In the genomic region with DNA sequence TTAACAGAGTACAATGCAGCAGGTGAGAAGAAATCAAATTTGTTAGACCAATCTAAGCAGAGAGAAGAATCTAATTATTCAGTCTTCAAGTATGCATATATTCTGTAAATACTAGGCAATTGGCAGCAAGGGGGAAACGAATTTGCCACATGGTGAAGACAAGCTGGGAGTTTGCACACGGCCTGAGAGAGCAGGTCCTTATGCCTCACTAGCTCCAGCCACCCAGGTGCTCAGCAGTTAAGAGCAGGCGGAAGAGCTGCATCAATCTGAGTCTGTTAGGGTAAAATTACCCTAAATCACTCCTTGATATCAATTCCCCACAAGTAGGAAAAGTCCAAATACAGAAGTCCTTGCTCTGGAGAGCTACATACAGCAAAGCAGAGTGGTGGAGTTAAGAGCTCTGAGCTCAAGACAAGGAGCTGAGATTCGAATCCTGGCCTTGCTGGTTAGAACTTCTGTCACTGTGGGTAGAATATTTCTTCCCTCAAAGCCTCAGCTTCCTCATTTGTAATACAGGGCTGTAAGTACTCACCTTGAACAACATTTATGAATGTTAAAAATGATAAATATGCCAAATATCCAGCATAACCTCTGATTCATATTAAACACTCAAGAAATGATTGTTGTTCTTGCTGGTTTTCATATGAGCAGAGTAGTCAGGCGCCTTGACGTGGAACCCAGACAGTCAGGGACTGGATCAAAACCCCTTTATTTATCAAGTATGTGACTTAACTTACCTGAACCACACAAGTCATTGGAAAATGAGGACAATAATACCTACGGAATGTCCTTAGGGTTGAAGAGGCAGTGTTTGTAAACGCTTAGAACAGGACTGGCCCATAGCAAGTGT, we compare ENCODE assay signal across 19 cellular contexts.
A peak's percentile ranks its signal among the peaks of the same experiment; 100 is the strongest.
DNase-seq lines count a peak whose midpoint lies in the region; ATAC-seq and TF ChIP-seq lines count a peak whose summit lies in the region.
"Had no signal": no experiment of that assay in that cellular context is flagged by ENCODE, and none has a peak within 500 bp of the region (broad histone marks: within the 10 kb centered on the region; RNA-seq: fewer than 3 reads in every experiment).

No MANE protein-coding gene starts in this region.

- peaks cover 21% of the 10 kb centered on the region for H3K9me3 ChIP-seq in BLaER1
- peaks cover 4% of the 10 kb centered on the region; the same call in 1 of the 2 replicates for H3K9me3 ChIP-seq in OCI-LY1 (ENCODE audit: low read length)
- H3K9me3 ChIP-seq in neural cell (ENCODE audit: low read length): no peaks in the 10 kb centered on the region

- H2AFZ ChIP-seq in OCI-LY1 (ENCODE audit: low read length) (no peak overlapping the region), neural cell (ENCODE audit: low read depth, low read length) (no peak overlapping the region)

- H3K36me3 ChIP-seq in BLaER1 (no peaks in the 10 kb centered on the region), OCI-LY1 (ENCODE audit: insufficient read depth, low read length) (no peaks in the 10 kb centered on the region; the same call in 1 of the 2 replicates), neural cell (ENCODE audit: insufficient read depth, low read length) (no peaks in the 10 kb centered on the region)

- DNase-seq in HuH-7 (ENCODE audit: low spot score) (no peak), NCI-H2171 (lab: John Stamatoyannopoulos, UW) (no peak), HEK293T (ENCODE audit: extremely low spot score) (no peak), NCI-H146 (lab: John Stamatoyannopoulos, UW) (no peak)
- DNase-seq: DMS 273 treated with DMSO at 0.1 percent for 48 hours, GDM1, HFFc6, NCI-H1436, NCI-H2081, NCI-H2227 treated with DMSO at 0.1 percent for 48 hours, NCI-H524, SHP77 treated with DMSO at 0.1 percent for 48 hours had no signal

- no peak for TF ChIP-seq CTCF in OCI-LY1 (IDR thresholded peaks at IDR 0.05; ENCODE audit: low read length)
- no peak for TF ChIP-seq CTCF in neural cell (IDR thresholded peaks at IDR 0.05; ENCODE audit: poor library complexity, severe bottlenecking)

- no peak for TF ChIP-seq RAD21 in neural cell (conservative IDR thresholded peaks at IDR 0.05)

- peak; percentile 52 for ATAC-seq in HG02885 (IDR thresholded peaks at IDR 0.05; ENCODE audit: poor library complexity, unreplicated experiment)
- ATAC-seq: K562 had no signal

- POLR2A ChIA-PET in HEK293T (lab: Yijun Ruan, JAX): no interaction called here

- H3K9me2 ChIP-seq in OCI-LY1 (ENCODE audit: low read depth, low read length) (no peaks in the 10 kb centered on the region), neural cell (ENCODE audit: insufficient read depth, low read length) (no peaks in the 10 kb centered on the region)

- CTCF ChIA-PET in HEK293T (lab: Yijun Ruan, JAX): no interaction called here

- H3K27me3 ChIP-seq in BLaER1 (no peaks in the 10 kb centered on the region), OCI-LY1 (ENCODE audit: insufficient read depth, low read length) (no peaks in the 10 kb centered on the region), neural cell (ENCODE audit: insufficient read depth, low read depth, low read length) (no peaks in the 10 kb centered on the region)

- H3K9ac ChIP-seq in BLaER1: no peak overlapping the region
- no peak overlapping the region for H3K9ac ChIP-seq in OCI-LY1 (ENCODE audit: low read length)
- peak overlapping the region; percentile 35 for H3K9ac ChIP-seq in neural cell (ENCODE audit: low read length)

- no peak overlapping the region for H3K4me3 ChIP-seq in BLaER1
- no peak overlapping the region for H3K4me3 ChIP-seq in OCI-LY1 (ENCODE audit: low read depth, low read length, poor library complexity, severe bottlenecking)
- H3K4me3 ChIP-seq in neural cell (ENCODE audit: low read length): no peak overlapping the region
- H3K4me3 ChIP-seq: K562 had no signal

- peak overlapping the region; percentile 56 for H3K4me2 ChIP-seq in BLaER1
- peak overlapping the region; percentile 2; the same call in 1 of the 2 replicates for H3K4me2 ChIP-seq in OCI-LY1 (ENCODE audit: low read length)
- H3K4me2 ChIP-seq in neural cell (ENCODE audit: low read length): no peak overlapping the region

- H3F3A ChIP-seq in OCI-LY1 (ENCODE audit: insufficient read depth, low read length) (no peaks in the 10 kb centered on the region), neural cell (ENCODE audit: insufficient read depth, low read length, poor library complexity, severe bottlenecking) (no peaks in the 10 kb centered on the region)

- H3K27ac ChIP-seq in BLaER1 (peak overlapping the region; percentile 59; the same call in 1 of the 2 replicates), OCI-LY1 (ENCODE audit: low read depth, low read length, poor library complexity, severe bottlenecking) (peak overlapping the region; percentile 59), neural cell (ENCODE audit: low read length) (peak overlapping the region; percentile 72)
- H3K27ac ChIP-seq: C4-2B, HL-60 had no signal

- H3K79me2 ChIP-seq in OCI-LY1 (ENCODE audit: insufficient read depth, low read length): no peaks in the 10 kb centered on the region
- H3K79me2 ChIP-seq in neural cell (replicated peaks; ENCODE audit: insufficient read depth, low read length): no peaks in the 10 kb centered on the region

- no peaks in the 10 kb centered on the region for H4K20me1 ChIP-seq in BLaER1
- H4K20me1 ChIP-seq in OCI-LY1 (ENCODE audit: insufficient read depth, low read length): no peaks in the 10 kb centered on the region
- no peaks in the 10 kb centered on the region for H4K20me1 ChIP-seq in neural cell (ENCODE audit: insufficient read depth)

- H3K4me1 ChIP-seq in BLaER1 (peaks cover 54% of the 10 kb centered on the region), OCI-LY1 (ENCODE audit: insufficient read depth, low read length, severe bottlenecking) (peaks cover 17% of the 10 kb centered on the region)

- TF ChIP-seq EP300 in neural cell (conservative IDR thresholded peaks at IDR 0.05; ENCODE audit: poor library complexity, severe bottlenecking): no peak

TF ChIP-seq in neural cell, 6 proteins besides CTCF, POLR2A, EP300 and RAD21 (continues in another document):
- TF ChIP-seq EZH2 (IDR thresholded peaks at IDR 0.05; ENCODE audit: borderline replicate concordance, insufficient read depth, low read length, poor library complexity, severe bottlenecking) (no peak), TAF1 (IDR thresholded peaks at IDR 0.05; ENCODE audit: low read depth) (no peak), SMC3 (conservative IDR thresholded peaks at IDR 0.05; ENCODE audit: poor library complexity) (no peak), MXI1 (conservative IDR thresholded peaks at IDR 0.05; ENCODE audit: poor library complexity, severe bottlenecking) (no peak)
- TF ChIP-seq, protein P1, sequence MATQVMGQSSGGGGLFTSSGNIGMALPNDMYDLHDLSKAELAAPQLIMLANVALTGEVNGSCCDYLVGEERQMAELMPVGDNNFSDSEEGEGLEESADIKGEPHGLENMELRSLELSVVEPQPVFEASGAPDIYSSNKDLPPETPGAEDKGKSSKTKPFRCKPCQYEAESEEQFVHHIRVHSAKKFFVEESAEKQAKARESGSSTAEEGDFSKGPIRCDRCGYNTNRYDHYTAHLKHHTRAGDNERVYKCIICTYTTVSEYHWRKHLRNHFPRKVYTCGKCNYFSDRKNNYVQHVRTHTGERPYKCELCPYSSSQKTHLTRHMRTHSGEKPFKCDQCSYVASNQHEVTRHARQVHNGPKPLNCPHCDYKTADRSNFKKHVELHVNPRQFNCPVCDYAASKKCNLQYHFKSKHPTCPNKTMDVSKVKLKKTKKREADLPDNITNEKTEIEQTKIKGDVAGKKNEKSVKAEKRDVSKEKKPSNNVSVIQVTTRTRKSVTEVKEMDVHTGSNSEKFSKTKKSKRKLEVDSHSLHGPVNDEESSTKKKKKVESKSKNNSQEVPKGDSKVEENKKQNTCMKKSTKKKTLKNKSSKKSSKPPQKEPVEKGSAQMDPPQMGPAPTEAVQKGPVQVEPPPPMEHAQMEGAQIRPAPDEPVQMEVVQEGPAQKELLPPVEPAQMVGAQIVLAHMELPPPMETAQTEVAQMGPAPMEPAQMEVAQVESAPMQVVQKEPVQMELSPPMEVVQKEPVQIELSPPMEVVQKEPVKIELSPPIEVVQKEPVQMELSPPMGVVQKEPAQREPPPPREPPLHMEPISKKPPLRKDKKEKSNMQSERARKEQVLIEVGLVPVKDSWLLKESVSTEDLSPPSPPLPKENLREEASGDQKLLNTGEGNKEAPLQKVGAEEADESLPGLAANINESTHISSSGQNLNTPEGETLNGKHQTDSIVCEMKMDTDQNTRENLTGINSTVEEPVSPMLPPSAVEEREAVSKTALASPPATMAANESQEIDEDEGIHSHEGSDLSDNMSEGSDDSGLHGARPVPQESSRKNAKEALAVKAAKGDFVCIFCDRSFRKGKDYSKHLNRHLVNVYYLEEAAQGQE (IDR thresholded peaks at IDR 0.05; ENCODE audit: borderline replicate concordance): no peak

TF ChIP-seq in HEK293T, 16 proteins besides CTCF, POLR2A, EP300 and RAD21:
- no peak for TF ChIP-seq ARNT (IDR thresholded peaks at IDR 0.05)
- no peak for TF ChIP-seq FOXM1 (IDR thresholded peaks at IDR 0.05; ENCODE audit: borderline replicate concordance)
- TF ChIP-seq NFRKB (IDR thresholded peaks at IDR 0.05): no peak
- TF ChIP-seq ZNF384 (IDR thresholded peaks at IDR 0.05): no peak
- no peak for TF ChIP-seq ELF4 (IDR thresholded peaks at IDR 0.05)
- TF ChIP-seq FOXK2 (IDR thresholded peaks at IDR 0.05): no peak
- TF ChIP-seq CTBP1 (IDR thresholded peaks at IDR 0.05; ENCODE audit: borderline replicate concordance): no peak
- TF ChIP-seq BHLHE40 (IDR thresholded peaks at IDR 0.05; ENCODE audit: borderline replicate concordance): no peak
- no peak for TF ChIP-seq L3MBTL2 (conservative IDR thresholded peaks at IDR 0.05)
